8 cellular contexts compared by ENCODE assay signal in the genomic region with DNA sequence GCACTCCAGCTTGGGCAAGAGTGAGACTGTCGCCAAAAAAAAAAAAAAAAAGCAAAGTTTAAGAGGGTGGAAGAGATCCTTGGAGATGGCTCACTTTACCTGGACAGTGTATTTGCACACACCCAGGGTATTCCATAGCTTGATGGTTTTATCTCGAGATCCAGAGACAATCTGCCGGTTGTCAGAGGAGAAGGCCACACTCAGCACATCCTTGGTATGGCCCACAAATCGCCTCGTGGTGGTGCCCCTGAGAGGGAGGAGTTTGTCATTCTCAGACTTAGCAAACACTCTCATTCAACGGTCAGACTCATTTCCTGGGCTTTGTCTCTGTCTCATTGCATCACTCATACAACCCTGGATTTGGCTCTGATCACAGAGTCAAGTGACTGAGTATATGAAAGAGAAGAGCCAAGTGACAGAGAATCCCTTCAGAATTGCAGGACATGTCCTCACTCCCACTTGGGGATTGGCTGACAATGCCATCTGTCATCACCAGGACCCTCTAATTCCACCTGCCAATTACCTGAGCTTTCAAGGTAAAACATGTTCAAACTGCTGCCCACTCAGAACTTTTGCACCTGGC. TPM values are rescaled to one million over a fixed set of nuclear protein-coding genes. Genes with fewer than 3 reads are reported as not detected.
DNase-seq lines count a peak whose midpoint lies in the region; ATAC-seq and TF ChIP-seq lines count a peak whose summit lies in the region.

No MANE protein-coding gene starts in this region.

- ATAC-seq in lower lobe of right lung (no peak), HG03354 (IDR thresholded peaks at IDR 0.05; ENCODE audit: poor library complexity, severe bottlenecking, unreplicated experiment) (no peak), GM18505 (IDR thresholded peaks at IDR 0.05; ENCODE audit: unreplicated experiment) (no peak)

- H3K4me3 ChIP-seq in KMS-11 (IDR thresholded peaks at IDR 0.05; ENCODE audit: insufficient read depth, low read depth, low read length): no peak overlapping the region
- H3K4me3 ChIP-seq in ascending aorta: peak overlapping the region; percentile 86 to 91
- peak overlapping the region; percentile 79 for H3K4me3 ChIP-seq in lower lobe of right lung

- H3K27ac ChIP-seq in C4-2B (peak overlapping the region; percentile 98), KMS-11 (peak overlapping the region; percentile 90; the same call in 1 of the 2 replicates), ascending aorta (peak overlapping the region in 1 of 2 donors; percentile 99), lower lobe of right lung (no peak overlapping the region)

- peak overlapping the region; percentile 98; the same call in 1 of the 2 replicates for H3K9ac ChIP-seq in KMS-11

- H3K9me3 ChIP-seq in ascending aorta: no peaks in the 10 kb centered on the region
- no peaks in the 10 kb centered on the region for H3K9me3 ChIP-seq in lower lobe of right lung

- H3K4me1 ChIP-seq in KMS-11 (ENCODE audit: low read depth, poor library complexity, severe bottlenecking) (peaks cover 19% of the 10 kb centered on the region), ascending aorta (peaks cover 20 to 37% of the 10 kb centered on the region in 2 donors), lower lobe of right lung (peaks cover 34% of the 10 kb centered on the region)

- DNase-seq in ascending aorta (ENCODE audit: low spot score in 2 of 2) (no peak), lower lobe of right lung (no peak), retina (no peak), SW 1271 (lab: John Stamatoyannopoulos, UW) (no peak)

- intact Hi-C loops in ascending aorta (cut with DNase I): loop anchor here (10.0 kb wide), 2 partner anchors 747 to 887 kb away; a partner anchor contains a TSS
- intact Hi-C loops in lower lobe of right lung (cut with DNase I): no loop called here

- peaks cover 54% of the 10 kb centered on the region for H3K79me2 ChIP-seq in KMS-11 (ENCODE audit: insufficient read depth, low read depth)

- TF ChIP-seq CTCF in C4-2B (conservative IDR thresholded peaks at IDR 0.05) (no peak), KMS-11 (conservative IDR thresholded peaks at IDR 0.05; ENCODE audit: low read depth, low read length) (no peak), ascending aorta (IDR thresholded peaks at IDR 0.05) (no peak), lower lobe of right lung (IDR thresholded peaks at IDR 0.05) (no peak)

- peaks cover 8% of the 10 kb centered on the region; the same call in 1 of the 2 replicates for H4K20me1 ChIP-seq in KMS-11 (ENCODE audit: insufficient read depth)

- H2AFZ ChIP-seq in KMS-11 (ENCODE audit: low read depth): no peak overlapping the region

- peaks cover 23% of the 10 kb centered on the region; the same call in 1 of the 2 replicates for H3K36me3 ChIP-seq in KMS-11 (ENCODE audit: insufficient read depth)
- peaks cover 58 to 59% of the 10 kb centered on the region in 2 donors for H3K36me3 ChIP-seq in ascending aorta
- H3K36me3 ChIP-seq in lower lobe of right lung: peaks cover 59% of the 10 kb centered on the region

- peak overlapping the region; percentile 93 for H3K4me2 ChIP-seq in KMS-11

- no peaks in the 10 kb centered on the region for H3K27me3 ChIP-seq in KMS-11 (ENCODE audit: insufficient read depth, low read depth)
- H3K27me3 ChIP-seq in ascending aorta: no peaks in the 10 kb centered on the region
- H3K27me3 ChIP-seq in lower lobe of right lung (ENCODE audit: low read depth): no peaks in the 10 kb centered on the region

- TF ChIP-seq POLR2A in GM18505 (IDR thresholded peaks at IDR 0.05; ENCODE audit: borderline replicate concordance, extremely low read depth, insufficient read depth, insufficient read length): no peak

RNA-seq across cellular contexts. Expression of a gene that starts 2.2 kb away (rescaled TPM):
- total RNA-seq in ascending aorta (2,870 TPM), lower lobe of right lung (1,202 TPM)

RNA-seq across cellular contexts. Expression of a gene that starts 18.4 kb away (rescaled TPM):
- total RNA-seq in ascending aorta: 105 TPM
- total RNA-seq in lower lobe of right lung: 29.1 TPM

RNA-seq across cellular contexts. Expression of a gene that starts 19.5 kb away (rescaled TPM):
- 21.2 TPM for total RNA-seq in ascending aorta
- total RNA-seq in lower lobe of right lung: 20.8 TPM

RNA-seq across cellular contexts. Expression of a gene that starts 36.5 kb away (rescaled TPM):
- total RNA-seq in ascending aorta: 6.1 TPM
- total RNA-seq in lower lobe of right lung: 4.3 TPM
